In genomic region chr16:88274126-88274750, GRCh38 we compare ENCODE assay signal across 8 cellular contexts.
DNase-seq lines count a peak whose midpoint lies in the region; ATAC-seq and TF ChIP-seq lines count a peak whose summit lies in the region.
"Not testable (repeated sequence)": the region's sequence is repeated elsewhere in the genome, so short reads cannot be mapped to it uniquely, and the experiment has no call there.

No MANE protein-coding gene starts in this region.

- H3K18ac ChIP-seq in IMR-90 (ENCODE audit: low read depth, low read length): peak overlapping the region; percentile 89

- not testable (repeated sequence) for H3K79me1 ChIP-seq in IMR-90 (ENCODE audit: low read depth in 1 of 2, low read length in 2 of 2)

- H2AK5ac ChIP-seq in IMR-90 (ENCODE audit: low read depth, low read length): peak overlapping the region; percentile 39; the same call in 1 of the 2 replicates

- peak overlapping the region; percentile 66 for H3K4ac ChIP-seq in IMR-90 (ENCODE audit: low read depth, low read length)

- TF ChIP-seq POLR2A in IMR-90 (IDR thresholded peaks at IDR 0.05; ENCODE audit: low read depth, low read length); right lobe of liver (IDR thresholded peaks at IDR 0.05): not testable (repeated sequence)

- H4K5ac ChIP-seq in IMR-90 (ENCODE audit: low read depth, low read length): peak overlapping the region; percentile 95

- in situ Hi-C loops in IMR-90 (cut with MboI; ENCODE audit: low sequenced_read_pairs): not testable (repeated sequence)

- POLR2A ChIA-PET in AG04450 (lab: Yijun Ruan, JAX): interaction anchor here (0.7 kb wide), 1 partner anchor 31 kb away, joined by 4 read pairs; no protein-coding TSS in a partner anchor
- POLR2A ChIA-PET in IMR-90 (lab: Charles Lee; ENCODE audit: unreplicated experiment); RWPE1 (lab: Yijun Ruan, JAX; ENCODE audit: low non-redundant PET): not testable (repeated sequence)

- H4K91ac ChIP-seq in IMR-90 (ENCODE audit: insufficient read depth, low read depth, low read length): peak overlapping the region; percentile 87

- H3K9me3 ChIP-seq in AG04450 (ENCODE audit: control insufficient read depth, insufficient read depth, low read length): peaks cover 15% of the 10 kb centered on the region
- not testable (repeated sequence) for H3K9me3 ChIP-seq in IMR-90 (ENCODE audit: control insufficient read depth, insufficient read depth, low read length); right lobe of liver

- H3K4me2 ChIP-seq in IMR-90 (ENCODE audit: low read depth, low read length): not testable (repeated sequence)

- H2BK5ac ChIP-seq in IMR-90 (ENCODE audit: low read depth, low read length, poor library complexity, severe bottlenecking): peak overlapping the region; percentile 65

- peak overlapping the region; percentile 22; the same call in 2 of the 3 replicates for H2BK15ac ChIP-seq in IMR-90 (ENCODE audit: low read depth, low read length)

- TF ChIP-seq RAD21 in IMR-90 (IDR thresholded peaks at IDR 0.05; ENCODE audit: low read length): not testable (repeated sequence)

- H2AFZ ChIP-seq in IMR-90 (replicated peaks; ENCODE audit: low read length, poor library complexity): not testable (repeated sequence)

- DNase-seq in AG04450 (ENCODE audit: low read depth, low spot score); RWPE1 (ENCODE audit: low spot score); Right ventricle myocardium inferior (ENCODE audit: missing footprints); right lobe of liver; omental fat pad (ENCODE audit: low spot score): not testable (repeated sequence)
- peak; percentile 25 for DNase-seq in IMR-90
- DNase-seq in stromal cell of bone marrow (ENCODE audit: low read depth): peak; percentile 54

- not testable (repeated sequence) for BruUV-seq in IMR-90 (replicated peaks; lab: Mats Ljungman, UMichigan)

- H3K9me1 ChIP-seq in IMR-90 (ENCODE audit: insufficient read depth, low read length): not testable (repeated sequence)

- CTCF ChIA-PET in AG04450 (lab: Charles Lee): interaction anchor here (0.7 kb wide), 1 partner anchor 261 kb away, joined by 6 read pairs; no protein-coding TSS in a partner anchor
- CTCF ChIA-PET in IMR-90 (lab: Yijun Ruan, JAX); RWPE1 (lab: Yijun Ruan, JAX): not testable (repeated sequence)

- intact Hi-C loops in IMR-90 (cut with micrococcal nuclease); Right ventricle myocardium inferior (cut with DNase I); right lobe of liver (cut with DNase I): not testable (repeated sequence)

- H4K8ac ChIP-seq in IMR-90 (ENCODE audit: low read depth in 2 of 2, low read length in 2 of 2): peak overlapping the region; percentile 13 to 80; a peak in 3 of 4 replicates

- ATAC-seq in IMR-90 (ENCODE audit: low read depth): peak; percentile 54
- ATAC-seq in esophagus mucosa: peak; percentile 17
- ATAC-seq in Right ventricle myocardium inferior: peak; percentile 77
- ATAC-seq in right lobe of liver: peak; percentile 50 to 72 (median 53)
- ATAC-seq in omental fat pad (ENCODE audit: low FRiP score): peak; percentile 64

- no CpG with 5 or more reads among the region's 11 CpGs for WGBS in IMR-90 (ENCODE audit: extremely low coverage in 2 of 2, insufficient read length in 1 of 2), 2 experiments
- 45% methylated on average over 7 of the region's 11 CpGs for WGBS in right lobe of liver (ENCODE audit: insufficient coverage, low coverage, low lambda C conversion rate, missing lambda C conversion rate)

- not testable (repeated sequence) for H4K20me1 ChIP-seq in IMR-90 (ENCODE audit: insufficient read depth, low read length)

- H3K27ac ChIP-seq in AG04450 (ENCODE audit: low read depth, low read length) (peak overlapping the region; percentile 52), IMR-90 (ENCODE audit: insufficient read depth, low read length) (peak overlapping the region; percentile 64; the same call in 1 of the 2 replicates), RWPE1 (peak overlapping the region; percentile 57)
- not testable (repeated sequence) for H3K27ac ChIP-seq in right lobe of liver

- not testable (repeated sequence) for H3K23ac ChIP-seq in IMR-90 (ENCODE audit: low read depth, low read length)

- not testable (repeated sequence) for H2AK9ac ChIP-seq in IMR-90 (replicated peaks; ENCODE audit: low read depth, low read length, poor library complexity)

- H2BK20ac ChIP-seq in IMR-90 (ENCODE audit: low read depth, low read length): peak overlapping the region; percentile 77

- H3K56ac ChIP-seq in IMR-90 (ENCODE audit: extremely low read depth, insufficient read depth, low read length): not testable (repeated sequence)

- peak overlapping the region; percentile 48 for H3K14ac ChIP-seq in IMR-90 (replicated peaks; ENCODE audit: low read depth, low read length)

- dilution Hi-C loops in IMR-90 (cut with HindIII; ENCODE audit: low sequenced_read_pairs, unreplicated experiment): not testable (repeated sequence)

- not testable (repeated sequence) for H3K27me3 ChIP-seq in AG04450 (ENCODE audit: control insufficient read depth, insufficient read depth, low read length); IMR-90 (ENCODE audit: control insufficient read depth, insufficient read depth, low read length); right lobe of liver

- H2BK120ac ChIP-seq in IMR-90 (ENCODE audit: low read depth, low read length): peak overlapping the region; percentile 67

- H3K9ac ChIP-seq in IMR-90 (ENCODE audit: low read depth, low read length): not testable (repeated sequence)

- H3K4me3 ChIP-seq in AG04450 (ENCODE audit: low read depth, low read length); IMR-90 (ENCODE audit: insufficient read depth, low read depth, low read length); right lobe of liver: not testable (repeated sequence)

- H3K36me3 ChIP-seq in IMR-90 (ENCODE audit: control insufficient read depth, insufficient read depth, low read length); right lobe of liver: not testable (repeated sequence)

- not testable (repeated sequence) for TF ChIP-seq CTCF in AG04450 (IDR thresholded peaks at IDR 0.05; ENCODE audit: low read depth, low read length); IMR-90 (conservative IDR thresholded peaks at IDR 0.05; ENCODE audit: low read depth, low read length); RWPE1 (conservative IDR thresholded peaks at IDR 0.05; ENCODE audit: low read depth); right lobe of liver (IDR thresholded peaks at IDR 0.05); omental fat pad (IDR thresholded peaks at IDR 0.05)

- peaks cover 12% of the 10 kb centered on the region for H3K4me1 ChIP-seq in IMR-90 (ENCODE audit: control insufficient read depth, insufficient read depth, low read length)
- H3K4me1 ChIP-seq in right lobe of liver: not testable (repeated sequence)

TF ChIP-seq in IMR-90, 13 proteins besides CTCF, POLR2A, EP300 and RAD21:
- TF ChIP-seq CEBPB (IDR thresholded peaks at IDR 0.05; ENCODE audit: low read depth, low read length): peak; percentile 64; the same call in 1 of the 2 replicates

Comparison
In these comparisons a context has a peak if more than half of its experiments do, and no peak if none do; other contexts are left out.
1. ATAC-seq: peak in every context shown above with its lines; median percentile 77 in Right ventricle myocardium inferior; 64 in omental fat pad; 54 in IMR-90; 53 in right lobe of liver; 17 in esophagus mucosa.